10 cellular contexts compared by ENCODE assay signal in genomic region chr5:6496207-6496584, GRCh38. TPM values are rescaled to one million over a fixed set of nuclear protein-coding genes. Genes with fewer than 3 reads are reported as not detected.
DNase-seq lines count a peak whose midpoint lies in the region; ATAC-seq and TF ChIP-seq lines count a peak whose summit lies in the region.
"Had no signal": no experiment of that assay in that cellular context is flagged by ENCODE, and none has a peak within 500 bp of the region (broad histone marks: within the 10 kb centered on the region; RNA-seq: fewer than 3 reads in every experiment).

No MANE protein-coding gene starts in this region.

- no peaks in the 10 kb centered on the region for H3K9me2 ChIP-seq in hepatocyte (replicated peaks; ENCODE audit: insufficient read depth)

- no peaks in the 10 kb centered on the region for H3K36me3 ChIP-seq in hepatocyte (replicated peaks; ENCODE audit: insufficient read depth, low read depth)

- H2AFZ ChIP-seq in hepatocyte: no peak overlapping the region

- H3K27ac Mint-ChIP-seq in activated CD4-positive, alpha-beta T cell treated with anti-CD3 and anti-CD28 coated beads for 36 hours: no peak overlapping the region

- CTCF ChIA-PET in activated CD4-positive, alpha-beta T cell treated with anti-CD3 and anti-CD28 coated beads for 36 hours (lab: Charles Lee): interaction anchor here (0.6 kb wide), 1 partner anchor 31 kb away, joined by 5 read pairs; no protein-coding TSS in a partner anchor

- H3K27me3 Mint-ChIP-seq in activated CD4-positive, alpha-beta T cell treated with anti-CD3 and anti-CD28 coated beads for 36 hours: peaks cover 12% of the 10 kb centered on the region

- H3K27ac ChIP-seq in hepatocyte: peak overlapping the region; percentile 28
- H3K27ac ChIP-seq: A549 had no signal

- peaks cover 3% of the 10 kb centered on the region for H3K27me3 ChIP-seq in hepatocyte

- POLR2A ChIA-PET in activated CD4-positive, alpha-beta T cell treated with anti-CD3 and anti-CD28 coated beads for 36 hours (lab: Charles Lee): no interaction called here

- no peaks in the 10 kb centered on the region for H3K9me3 ChIP-seq in hepatocyte (ENCODE audit: low read depth)
- H3K9me3 ChIP-seq: A549 had no signal

- intact Hi-C loops in activated CD4-positive, alpha-beta T cell treated with anti-CD3 and anti-CD28 coated beads for 36 hours (cut with DNase I, micrococcal nuclease): loop anchor here in 1 of 2 experiments (2.0 kb wide), 2 partner anchors 117 to 333 kb away; partner anchors contain the start of gene MED10

- TF ChIP-seq CTCF in hepatocyte (IDR thresholded peaks at IDR 0.05; ENCODE audit: poor library complexity): no peak

- no peak overlapping the region for H3K4me3 Mint-ChIP-seq in activated CD4-positive, alpha-beta T cell treated with anti-CD3 and anti-CD28 coated beads for 36 hours

- H3K4me1 ChIP-seq in hepatocyte (ENCODE audit: insufficient read depth): no peaks in the 10 kb centered on the region
- H3K4me1 ChIP-seq: A549 had no signal

- H3K4me2 ChIP-seq in hepatocyte: no peak overlapping the region
- H3K4me2 ChIP-seq: A549 had no signal

- no peaks in the 10 kb centered on the region for H3K79me2 ChIP-seq in hepatocyte

- peaks cover 21% of the 10 kb centered on the region for H3K4me1 Mint-ChIP-seq in activated CD4-positive, alpha-beta T cell treated with anti-CD3 and anti-CD28 coated beads for 36 hours

- peak; percentile 90 for ATAC-seq in activated CD4-positive, alpha-beta T cell treated with anti-CD3 and anti-CD28 coated beads for 36 hours
- ATAC-seq in GM21381 (IDR thresholded peaks at IDR 0.05; ENCODE audit: unreplicated experiment) (peak; percentile 94), HG03097 (IDR thresholded peaks at IDR 0.05; ENCODE audit: low FRiP score, unreplicated experiment) (peak; percentile 90), esophagus mucosa (no peak)
- ATAC-seq: A549 had no signal

- peak; percentile 51 for DNase-seq in activated CD4-positive, alpha-beta T cell treated with anti-CD3 and anti-CD28 coated beads for 36 hours
- DNase-seq in activated CD4-positive, alpha-beta T cell treated with anti-CD3 and anti-CD28 coated beads, Interleukin-2, amount 50 U/mL, for 4 hours: no peak
- DNase-seq in hepatocyte (ENCODE audit: low spot score) (no peak), DMS 273 (lab: John Stamatoyannopoulos, UW; ENCODE audit: unreplicated experiment) (no peak), NCI-H2081 (lab: John Stamatoyannopoulos, UW) (no peak)
- DNase-seq: posterior cingulate gyrus had no signal

- no peaks in the 10 kb centered on the region for H3K36me3 Mint-ChIP-seq in activated CD4-positive, alpha-beta T cell treated with anti-CD3 and anti-CD28 coated beads for 36 hours (ENCODE audit: low read depth)

- no peak overlapping the region for H3K4me3 ChIP-seq in hepatocyte
- H3K4me3 ChIP-seq: A549 had no signal

- H4K20me1 ChIP-seq in hepatocyte (ENCODE audit: insufficient read depth, poor library complexity, severe bottlenecking): no peaks in the 10 kb centered on the region

- whole genome bisulfite sequencing in hepatocyte (ENCODE audit: low lambda C conversion rate, missing lambda C conversion rate): 79% methylated on average over 5 of the region's 5 CpGs

- no peaks in the 10 kb centered on the region for H3K9me3 Mint-ChIP-seq in activated CD4-positive, alpha-beta T cell treated with anti-CD3 and anti-CD28 coated beads for 36 hours (ENCODE audit: low read depth)

RNA-seq across cellular contexts. Expression of gene UBE2QL1, which starts 47.5 kb away (rescaled TPM):
- not detected for total RNA-seq in activated CD4-positive, alpha-beta T cell treated with anti-CD3 and anti-CD28 coated beads for 36 hours
- total RNA-seq in hepatocyte (0.17 and 0.36 TPM in 2 replicates), esophagus mucosa (not detected)
- 0.33 TPM in 1 of 2 replicates, not detected in the other for polyA plus RNA-seq in hepatocyte
